Comparison of ENCODE assay signal across 10 cellular contexts in the genomic region with DNA sequence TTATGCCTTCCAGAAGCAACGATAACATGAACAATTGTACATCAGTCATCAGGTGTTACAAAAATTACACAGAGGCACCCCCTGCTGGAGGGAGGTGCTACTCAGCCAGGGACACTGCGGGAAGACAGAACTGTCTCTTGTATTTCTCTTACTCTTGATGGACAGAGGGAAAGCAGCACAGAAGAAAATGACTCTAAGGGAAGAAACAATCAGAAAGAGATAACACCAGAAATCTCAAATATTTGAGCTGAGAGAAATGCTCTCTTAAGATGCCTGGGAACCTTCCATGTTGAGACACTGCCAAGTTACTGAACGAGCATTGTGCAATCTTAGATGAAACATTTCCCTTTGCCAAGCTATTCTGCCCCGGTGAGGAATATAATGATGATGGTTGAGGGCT.
DNase-seq lines count a peak whose midpoint lies in the region; ATAC-seq and TF ChIP-seq lines count a peak whose summit lies in the region.
"Had no signal": no experiment of that assay in that cellular context is flagged by ENCODE, and none has a peak within 500 bp of the region (broad histone marks: within the 10 kb centered on the region; RNA-seq: fewer than 3 reads in every experiment).

No MANE protein-coding gene starts in this region.

- peak in 7 of 9 donors; percentile 5 to 54 (median 43) for TF ChIP-seq CTCF in heart right ventricle (IDR thresholded peaks at IDR 0.05)
- TF ChIP-seq CTCF in type B pancreatic cell (conservative IDR thresholded peaks at IDR 0.05), result peak; percentile 57

- H3K36me3 Mint-ChIP-seq in type B pancreatic cell, result no peaks in the 10 kb centered on the region
- H3K36me3 Mint-ChIP-seq: brain had no signal

- H3K36me3 ChIP-seq in heart right ventricle, result no peaks in the 10 kb centered on the region

- peaks cover 0 to 20% (median 0%) of the 10 kb centered on the region in 11 donors for H3K9me3 ChIP-seq in heart right ventricle

- H3K27ac Mint-ChIP-seq in type B pancreatic cell, result no peak overlapping the region
- H3K27ac Mint-ChIP-seq: brain had no signal

- no peak overlapping the region for H3K4me3 Mint-ChIP-seq in type B pancreatic cell
- H3K4me3 Mint-ChIP-seq: brain had no signal

- no peak overlapping the region for H3K4me3 ChIP-seq in heart right ventricle

- no peaks in the 10 kb centered on the region for H3K4me1 ChIP-seq in heart right ventricle

- H3K4me1 Mint-ChIP-seq in type B pancreatic cell (ENCODE audit: unreplicated experiment), result no peaks in the 10 kb centered on the region
- H3K4me1 Mint-ChIP-seq: brain had no signal

- ATAC-seq in heart right ventricle, result peak in 1 of 8 donors; percentile 35
- peak; percentile 63 for ATAC-seq in esophagus mucosa
- no peak for ATAC-seq in GM18861 (IDR thresholded peaks at IDR 0.05; ENCODE audit: unreplicated experiment)

- peaks cover 5% of the 10 kb centered on the region for H3K9me3 Mint-ChIP-seq in type B pancreatic cell

- H3K27me3 ChIP-seq in heart right ventricle, result peaks cover 0 to 3% (median 0%) of the 10 kb centered on the region in 7 donors

- intact Hi-C loops in heart right ventricle (cut with DNase I) (loop anchor here in 2 of 10 donors (10.0 kb wide), 1 partner anchor 106 kb away; no protein-coding TSS in a partner anchor), cardiac septum (cut with DNase I) (loop anchor here (2.0 to 10.0 kb wide), 2 partner anchors 110 to 296 kb away; no protein-coding TSS in a partner anchor)

- no peaks in the 10 kb centered on the region for H3K27me3 Mint-ChIP-seq in type B pancreatic cell

- peak in 1 of 2 donors; percentile 23 for DNase-seq in heart right ventricle
- DNase-seq in cardiac septum (ENCODE audit: low spot score), result no peak
- peak; percentile 32 for DNase-seq in NOMO-1 treated with DMSO at 0.1 percent for 48 hours (lab: John Stamatoyannopoulos, UW; ENCODE audit: unreplicated experiment)
- no peak for DNase-seq in type B pancreatic cell (ENCODE audit: extremely low spot score, unreplicated experiment)
- DNase-seq in activated CD4-positive, CD25-positive, alpha-beta regulatory T cell treated with anti-CD3 and anti-CD28 coated beads, Interleukin-2, amount 50 U/mL, for 72 hours, result no peak
- no peak for DNase-seq in activated CD4-positive, alpha-beta T cell treated with anti-CD3 and anti-CD28 coated beads for 1 hour
- DNase-seq: NCI-H2081 treated with DMSO at 0.1 percent for 48 hours had no signal

- WGBS in heart right ventricle, 2 donors, result 25 to 46% methylated on average over 4 of the region's 4 CpGs

- no peak overlapping the region for H3K27ac ChIP-seq in heart right ventricle
